ENCODE assay signal across 8 cellular contexts in genomic region chr3:40524222-40524570, GRCh38. TPM values are rescaled to one million over a fixed set of nuclear protein-coding genes. Genes with fewer than 3 reads are reported as not detected.
A peak's percentile ranks its signal among the peaks of the same experiment; 100 is the strongest.
DNase-seq lines count a peak whose midpoint lies in the region; ATAC-seq, FAIRE-seq and TF ChIP-seq lines count a peak whose summit lies in the region.

No MANE protein-coding gene starts in this region.

- CTCF ChIA-PET in A673 (lab: Charles Lee) = no interaction called here
- CTCF ChIA-PET in Panc1 (lab: Charles Lee) = interaction anchor here (0.6 kb wide), 1 partner anchor 241 kb away, joined by 4 read pairs; no protein-coding TSS in a partner anchor

- ATAC-seq in GM21381 (IDR thresholded peaks at IDR 0.05; ENCODE audit: unreplicated experiment) (peak; percentile 1), Panc1 (no peak)

- no peaks in the 10 kb centered on the region for H3K4me1 ChIP-seq in A673 (ENCODE audit: insufficient read depth, low read length, poor library complexity, severe bottlenecking)
- 0 out of 2 replicates have a peak, but pooled peaks cover 4% of the 10 kb centered on the region for H3K4me1 ChIP-seq in Panc1 (ENCODE audit: control insufficient read depth, insufficient read depth, low read length)
- H3K4me1 ChIP-seq in fibroblast of lung (ENCODE audit: control insufficient read depth, extremely low read depth, insufficient read depth, low read length) = no peaks in the 10 kb centered on the region

- in situ Hi-C loops in Panc1 (cut with HindIII; ENCODE audit: low pct_unique_long_range_greater_than_20kb, low sequenced_read_pairs) = no loop called here

- H3K27me3 ChIP-seq in A673 (replicated peaks; ENCODE audit: insufficient read depth, low read depth, low read length, poor library complexity) (no peaks in the 10 kb centered on the region), Panc1 (ENCODE audit: control insufficient read depth, insufficient read depth, low read length) (no peaks in the 10 kb centered on the region), fibroblast of lung (ENCODE audit: control insufficient read depth, insufficient read depth, low read length) (no peaks in the 10 kb centered on the region)

- POLR2A ChIA-PET in A673 (lab: Charles Lee; ENCODE audit: low non-redundant PET) = no interaction called here
- POLR2A ChIA-PET in Panc1 (lab: Charles Lee) = interaction anchor here (0.6 kb wide), 1 partner anchor 311 kb away, joined by 7 read pairs; no protein-coding TSS in a partner anchor

- H3K9ac ChIP-seq in fibroblast of lung (ENCODE audit: insufficient read depth, low read length) = peak overlapping the region; percentile 91

- H3K4me2 ChIP-seq in fibroblast of lung (ENCODE audit: extremely low read depth, insufficient read depth, low read length) = peak overlapping the region; percentile 81

- H3K9me3 ChIP-seq in A673 (ENCODE audit: low read depth, low read length, poor library complexity, severe bottlenecking) = no peaks in the 10 kb centered on the region
- H3K9me3 ChIP-seq in Panc1 (ENCODE audit: control insufficient read depth, insufficient read depth, low read depth, low read length) = no peaks in the 10 kb centered on the region
- no peaks in the 10 kb centered on the region for H3K9me3 ChIP-seq in fibroblast of lung (ENCODE audit: control insufficient read depth, insufficient read depth, low read depth, low read length)

- H2AFZ ChIP-seq in fibroblast of lung (ENCODE audit: low read length) = peak overlapping the region; percentile 83

- H4K20me1 ChIP-seq in fibroblast of lung (ENCODE audit: control insufficient read depth, extremely low read depth, insufficient read depth, low read length) = no peaks in the 10 kb centered on the region

- no peak overlapping the region for H3K27ac ChIP-seq in A673 (ENCODE audit: low read depth, low read length, poor library complexity, severe bottlenecking)
- H3K27ac ChIP-seq in Panc1 (ENCODE audit: low read length) = peak overlapping the region; percentile 88
- peak overlapping the region; percentile 87 for H3K27ac ChIP-seq in fibroblast of lung (ENCODE audit: insufficient read depth, low read length)

- H3K79me2 ChIP-seq in fibroblast of lung (ENCODE audit: control insufficient read depth, insufficient read depth, low read length) = peaks cover 2% of the 10 kb centered on the region

- TF ChIP-seq CTCF in A673 (conservative IDR thresholded peaks at IDR 0.05; ENCODE audit: low read depth, low read length) = no peak
- no peak for TF ChIP-seq CTCF in Panc1 (IDR thresholded peaks at IDR 0.05)
- TF ChIP-seq CTCF in fibroblast of lung (conservative IDR thresholded peaks at IDR 0.05 in 1 of 2, IDR thresholded peaks at IDR 0.05 in 1 of 2; ENCODE audit: low read depth in 1 of 2, low read length in 2 of 2) = no peak

- no peak for DNase-seq in A673 (ENCODE audit: low spot score)
- no peak for DNase-seq in Panc1 (ENCODE audit: low read depth, low spot score)
- DNase-seq in fibroblast of lung (ENCODE audit: low read depth in 2 of 2) = peak in 1 of 2 donors; percentile 19
- peak; percentile 39 for DNase-seq in pons (ENCODE audit: low spot score)
- DNase-seq in T1000 (lab: John Stamatoyannopoulos, UW) = no peak
- DNase-seq in cerebellar cortex (ENCODE audit: low spot score) = no peak
- DNase-seq in GM19239 (ENCODE audit: insufficient read length, low spot score) = no peak

- peak overlapping the region; percentile 75 for H3K4me3 ChIP-seq in A673 (ENCODE audit: low read depth, low read length, poor library complexity, severe bottlenecking)
- peak overlapping the region; percentile 76 to 90 for H3K4me3 ChIP-seq in Panc1 (ENCODE audit: low read depth in 2 of 2, low read length in 2 of 2)
- H3K4me3 ChIP-seq in fibroblast of lung (replicated peaks in 1 of 4; ENCODE audit: control extremely low read depth in 1 of 4, insufficient read depth in 1 of 4, low read depth in 3 of 4, low read length in 4 of 4) = peak overlapping the region; percentile 73 to 92 (median 76)

- intact Hi-C loops in A673 (cut with micrococcal nuclease; ENCODE audit: unreplicated experiment) (no loop called here), Panc1 (cut with micrococcal nuclease; ENCODE audit: unreplicated experiment) (no loop called here)

- FAIRE-seq in GM19239 (lab: Jason Lieb, UNC) = no peak

- BruUV-seq in A673 (replicated peaks; lab: Mats Ljungman, UMichigan) (TSS peak; percentile 90), Panc1 (replicated peaks; lab: Mats Ljungman, UMichigan) (TSS peak; percentile 92)

- no peaks in the 10 kb centered on the region for H3K36me3 ChIP-seq in A673 (ENCODE audit: insufficient read depth, low read length, poor library complexity, severe bottlenecking)
- H3K36me3 ChIP-seq in Panc1 (ENCODE audit: control insufficient read depth, insufficient read depth, low read length) = no peaks in the 10 kb centered on the region; the same call in 1 of the 2 replicates
- peaks cover 6% of the 10 kb centered on the region for H3K36me3 ChIP-seq in fibroblast of lung (ENCODE audit: control insufficient read depth, insufficient read depth, low read length)

RNA-seq across cellular contexts. Expression of gene ZNF621, which starts 0.6 kb away (rescaled TPM):
- total RNA-seq in A673 (2021) (9.9 and 11.6 TPM in 2 replicates), Panc1 (2021; ENCODE audit: unreplicated experiment) (24.9 TPM), fibroblast of lung (14.6 and 23.3 TPM in 2 replicates)
- 11.5 TPM for polyA plus RNA-seq in Panc1 (2012; ENCODE audit: insufficient read length)
- polyA plus RNA-seq in fibroblast of lung = 18.8 and 23.1 TPM in 2 replicates
- polyA plus RNA-seq in fibroblast of lung (2012) = 11.8 and 14.3 TPM in 2 replicates
- polyA minus RNA-seq in fibroblast of lung (ENCODE audit: low replicate concordance) = 18.0 and 25.6 TPM in 2 replicates

RNA-seq across cellular contexts. Expression of gene ZNF620, which starts 18.4 kb away (rescaled TPM):
- 6.0 and 7.9 TPM in 2 replicates for total RNA-seq in A673 (2021)
- total RNA-seq in Panc1 (2021; ENCODE audit: unreplicated experiment) = 1.3 TPM
- polyA plus RNA-seq in Panc1 (2012; ENCODE audit: insufficient read length) = 0.71 TPM
- total RNA-seq in fibroblast of lung = 1.3 and 1.5 TPM in 2 replicates
- polyA plus RNA-seq in fibroblast of lung = 0.44 and 0.51 TPM in 2 replicates
- polyA plus RNA-seq in fibroblast of lung (2012) = 0.37 and 0.84 TPM in 2 replicates
- polyA minus RNA-seq in fibroblast of lung (ENCODE audit: low replicate concordance) = not detected in 2 replicates

RNA-seq across cellular contexts. Expression of gene ZNF619, which starts 47.3 kb away (rescaled TPM):
- total RNA-seq in A673 (2021) (3.3 and 4.3 TPM in 2 replicates), Panc1 (2021; ENCODE audit: unreplicated experiment) (1.3 TPM), fibroblast of lung (8.7 and 9.6 TPM in 2 replicates)
- polyA plus RNA-seq in Panc1 (2012; ENCODE audit: insufficient read length) = 0.59 TPM
- polyA plus RNA-seq in fibroblast of lung = 3.2 and 4.2 TPM in 2 replicates
- polyA plus RNA-seq in fibroblast of lung (2012) = 1.7 and 2.5 TPM in 2 replicates
- polyA minus RNA-seq in fibroblast of lung (ENCODE audit: low replicate concordance) = 1.9 and 3.8 TPM in 2 replicates
